Comparison of ENCODE assay signal across 8 cellular contexts in the genomic region with DNA sequence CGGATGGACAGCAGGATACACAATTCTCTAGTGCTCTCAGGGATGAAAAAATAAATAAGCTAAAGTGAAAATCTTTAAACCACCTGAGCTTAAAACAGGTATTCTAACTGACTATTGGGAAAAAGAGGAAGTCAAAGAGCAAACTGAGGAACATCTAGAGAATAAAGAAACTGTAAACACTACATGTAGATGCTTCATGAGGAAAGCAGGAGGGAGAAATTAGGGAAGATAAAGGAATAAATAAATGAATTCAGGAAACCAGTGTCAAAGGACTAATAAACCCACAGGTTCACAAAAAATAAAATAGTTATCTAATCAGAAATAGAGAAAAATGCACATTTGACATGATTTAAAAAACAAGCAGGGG. TPM values are rescaled to one million over a fixed set of nuclear protein-coding genes. Genes with fewer than 3 reads are reported as not detected.
DNase-seq lines count a peak whose midpoint lies in the region; ATAC-seq, FAIRE-seq and TF ChIP-seq lines count a peak whose summit lies in the region.

No MANE protein-coding gene starts in this region.

- no peak for TF ChIP-seq EP300 in HepG2 (IDR thresholded peaks at IDR 0.05; ENCODE audit: low read depth in 2 of 2, low read length in 2 of 2)
- no peak for TF ChIP-seq EP300 in HepG2 (CRISPR knock-in tag; IDR thresholded peaks at IDR 0.05; ENCODE audit: borderline replicate concordance)
- no peak for TF ChIP-seq EP300 in upper lobe of left lung (IDR thresholded peaks at IDR 0.05)

- TF ChIP-seq POLR2A in HepG2 (IDR thresholded peaks at IDR 0.05; ENCODE audit: insufficient read depth in 1 of 2, low read depth in 2 of 2, low read length in 2 of 2) (no peak), upper lobe of left lung (IDR thresholded peaks at IDR 0.05) (no peak)

- H3K9me3 ChIP-seq in HepG2 (ENCODE audit: low read length) = no peaks in the 10 kb centered on the region
- H3K9me3 ChIP-seq in upper lobe of left lung = no peaks in the 10 kb centered on the region

- peaks cover 22% of the 10 kb centered on the region for H3K4me1 ChIP-seq in HepG2 (ENCODE audit: insufficient read depth, low read length)
- peaks cover 10 to 33% (median 20%) of the 10 kb centered on the region in 4 donors for H3K4me1 ChIP-seq in upper lobe of left lung

- H3K9ac ChIP-seq in HepG2 (ENCODE audit: insufficient read depth, low read depth, low read length) = peak overlapping the region; percentile 28; the same call in 1 of the 2 replicates

- TF ChIP-seq CTCF in HepG2 (CRISPR knock-in tag; IDR thresholded peaks at IDR 0.05) (no peak), upper lobe of left lung (IDR thresholded peaks at IDR 0.05) (no peak)

- peak overlapping the region; percentile 66 for H2AFZ ChIP-seq in HepG2 (ENCODE audit: low read length)

- intact Hi-C loops in HepG2 (cut with micrococcal nuclease; ENCODE audit: unreplicated experiment) = loop anchor here (1.0 kb wide), 1 partner anchor 16 kb away; no protein-coding TSS in a partner anchor

- ATAC-seq in HepG2 (no peak), upper lobe of left lung (ENCODE audit: low FRiP score in 2 of 2) (no peak), GM18858 (IDR thresholded peaks at IDR 0.05; ENCODE audit: unreplicated experiment) (no peak), HG03196 (IDR thresholded peaks at IDR 0.05; ENCODE audit: unreplicated experiment) (no peak)

- peaks cover 10% of the 10 kb centered on the region for H3K79me2 ChIP-seq in HepG2 (ENCODE audit: insufficient read depth, low read length)

- no peaks in the 10 kb centered on the region for H3K9me3 Mint-ChIP-seq in activated naive CD4-positive, alpha-beta T cell treated with anti-CD3 and anti-CD28 coated beads, Interleukin-2, amount 10 ng/mL, durations not matched to agents 7 days and 5 days
- no peaks in the 10 kb centered on the region for H3K9me3 Mint-ChIP-seq in activated CD4-positive, alpha-beta memory T cell treated with anti-CD3 and anti-CD28 coated beads, Interleukin-2, amount 10 ng/mL, durations not matched to agents 7 days and 5 days

- no peak for DNase-seq in activated naive CD4-positive, alpha-beta T cell treated with anti-CD3 and anti-CD28 coated beads, Interleukin-2, amount 10 ng/mL, durations not matched to agents 7 days and 5 days
- DNase-seq in activated naive CD4-positive, alpha-beta T cell (lab: John Stamatoyannopoulos, UW) = no peak
- no peak for DNase-seq in activated CD4-positive, alpha-beta memory T cell treated with anti-CD3 and anti-CD28 coated beads, Interleukin-2, amount 10 ng/mL, durations not matched to agents 7 days and 5 days
- DNase-seq in HepG2 (ENCODE audit: low spot score) = no peak
- no peak for DNase-seq in upper lobe of left lung
- DNase-seq in G401 (ENCODE audit: low spot score) = no peak

- CTCF ChIA-PET in activated naive CD4-positive, alpha-beta T cell treated with anti-CD3 and anti-CD28 coated beads, Interleukin-2, amount 10 ng/mL, durations not matched to agents 7 days and 5 days (lab: Charles Lee) = interaction anchor here (0.7 kb wide), 1 partner anchor 46 kb away, joined by 3 read pairs; no protein-coding TSS in a partner anchor
- CTCF ChIA-PET in activated CD4-positive, alpha-beta memory T cell treated with anti-CD3 and anti-CD28 coated beads, Interleukin-2, amount 10 ng/mL, durations not matched to agents 7 days and 5 days (lab: Charles Lee) = interaction anchor here (0.6 to 6.0 kb wide), 3 partner anchors 15 to 281 kb away, joined by 3 to 42 read pairs (median 4); no protein-coding TSS in a partner anchor
- CTCF ChIA-PET in HepG2 (lab: Yijun Ruan, JAX; ENCODE audit: low intra/inter-chr PET ratio, low total read pairs) = no interaction called here

- H3K36me3 Mint-ChIP-seq in activated naive CD4-positive, alpha-beta T cell treated with anti-CD3 and anti-CD28 coated beads, Interleukin-2, amount 10 ng/mL, durations not matched to agents 7 days and 5 days = peaks cover 12% of the 10 kb centered on the region
- H3K36me3 Mint-ChIP-seq in activated CD4-positive, alpha-beta memory T cell treated with anti-CD3 and anti-CD28 coated beads, Interleukin-2, amount 10 ng/mL, durations not matched to agents 7 days and 5 days (ENCODE audit: low read depth) = peaks cover 5% of the 10 kb centered on the region

- in situ Hi-C loops in HepG2 (cut with HindIII; ENCODE audit: extremely low pct_ligation_motif_present, low pct_unique_long_range_greater_than_20kb) = no loop called here
- in situ Hi-C loops in G401 (cut with HindIII; ENCODE audit: low sequenced_read_pairs) = no loop called here

- H3K4me1 Mint-ChIP-seq in activated naive CD4-positive, alpha-beta T cell treated with anti-CD3 and anti-CD28 coated beads, Interleukin-2, amount 10 ng/mL, durations not matched to agents 7 days and 5 days = peaks cover 35% of the 10 kb centered on the region
- peaks cover 25% of the 10 kb centered on the region for H3K4me1 Mint-ChIP-seq in activated CD4-positive, alpha-beta memory T cell treated with anti-CD3 and anti-CD28 coated beads, Interleukin-2, amount 10 ng/mL, durations not matched to agents 7 days and 5 days

- no peaks in the 10 kb centered on the region for H3K27me3 Mint-ChIP-seq in activated naive CD4-positive, alpha-beta T cell treated with anti-CD3 and anti-CD28 coated beads, Interleukin-2, amount 10 ng/mL, durations not matched to agents 7 days and 5 days
- no peaks in the 10 kb centered on the region for H3K27me3 Mint-ChIP-seq in activated CD4-positive, alpha-beta memory T cell treated with anti-CD3 and anti-CD28 coated beads, Interleukin-2, amount 10 ng/mL, durations not matched to agents 7 days and 5 days

- H3K36me3 ChIP-seq in HepG2 (replicated peaks in 1 of 2; ENCODE audit: control insufficient read depth in 1 of 2, insufficient read depth in 2 of 2, low read length in 2 of 2) (no peaks in the 10 kb centered on the region), upper lobe of left lung (no peaks in the 10 kb centered on the region)

- no TSS peak for BruUV-seq in HepG2 (replicated peaks; lab: Mats Ljungman, UMichigan)

- H4K20me1 ChIP-seq in HepG2 (ENCODE audit: insufficient read depth, low read length) = no peaks in the 10 kb centered on the region

- POLR2A ChIA-PET in activated CD4-positive, alpha-beta memory T cell treated with anti-CD3 and anti-CD28 coated beads, Interleukin-2, amount 10 ng/mL, durations not matched to agents 7 days and 5 days (lab: Charles Lee) = interaction anchor here (0.6 to 2.0 kb wide), 3 partner anchors 16 to 305 kb away, joined by 3 to 6 read pairs (median 3); no protein-coding TSS in a partner anchor
- POLR2A ChIA-PET in HepG2 (lab: Yijun Ruan, JAX) = no interaction called here

- peak overlapping the region; percentile 92 for H3K27ac Mint-ChIP-seq in activated naive CD4-positive, alpha-beta T cell treated with anti-CD3 and anti-CD28 coated beads, Interleukin-2, amount 10 ng/mL, durations not matched to agents 7 days and 5 days
- peak overlapping the region; percentile 84 for H3K27ac Mint-ChIP-seq in activated CD4-positive, alpha-beta memory T cell treated with anti-CD3 and anti-CD28 coated beads, Interleukin-2, amount 10 ng/mL, durations not matched to agents 7 days and 5 days

- 0% methylated on average over 1 of the region's 1 CpG for WGBS in HepG2 (ENCODE audit: low lambda C conversion rate)
- WGBS in upper lobe of left lung, 2 donors = 0 to 7% methylated on average over 1 of the region's 1 CpG

- peak overlapping the region; percentile 84 for H3K4me2 ChIP-seq in HepG2 (ENCODE audit: low read depth, low read length)

- H3K27me3 ChIP-seq in HepG2 (ENCODE audit: control insufficient read depth in 1 of 2, insufficient read depth in 2 of 2, low read length in 2 of 2) (no peaks in the 10 kb centered on the region), upper lobe of left lung (no peaks in the 10 kb centered on the region)

- TF ChIP-seq RAD21 in HepG2 (CRISPR knock-in tag; IDR thresholded peaks at IDR 0.05) = no peak

- peak overlapping the region; percentile 42 for H3K27ac ChIP-seq in HepG2 (ENCODE audit: extremely low read length, insufficient read depth, low read length)
- H3K27ac ChIP-seq in upper lobe of left lung = peak overlapping the region; percentile 69 to 99 (median 91)

- H3K4me3 ChIP-seq in HepG2 (replicated peaks in 1 of 3; ENCODE audit: insufficient read depth in 1 of 3, low read depth in 2 of 3, low read length in 3 of 3) (peak overlapping the region; percentile 43 to 89 (median 75); a peak in 5 of 6 replicates), upper lobe of left lung (peak overlapping the region in 3 of 4 donors; percentile 76 to 96 (median 78))

- H3K4me3 Mint-ChIP-seq in activated naive CD4-positive, alpha-beta T cell treated with anti-CD3 and anti-CD28 coated beads, Interleukin-2, amount 10 ng/mL, durations not matched to agents 7 days and 5 days = peak overlapping the region; percentile 88
- peak overlapping the region; percentile 96 for H3K4me3 Mint-ChIP-seq in activated CD4-positive, alpha-beta memory T cell treated with anti-CD3 and anti-CD28 coated beads, Interleukin-2, amount 10 ng/mL, durations not matched to agents 7 days and 5 days

- no peak for FAIRE-seq in HepG2 (lab: Jason Lieb, UNC)

RNA-seq across cellular contexts. Expression of gene MCCC1, which starts 0.5 kb away (rescaled TPM):
- 10 to 100 TPM; 23.5 to 27.5 TPM for total RNA-seq in activated CD4-positive, alpha-beta memory T cell treated with anti-CD3 and anti-CD28 coated beads, Interleukin-2, amount 10 ng/mL, durations not matched to agents 7 days and 5 days
- 30.1 and 34.7 TPM in 2 replicates for total RNA-seq in HepG2 (2016; rRNA removed; fragmentation: Illumina TruSeq; extraction: Trizol)
- total RNA-seq in HepG2 (2016; cell fraction: cytosol; rRNA removed; fragmentation: Illumina TruSeq; extraction: Trizol; ENCODE audit: low read depth) = 11.7 and 14.0 TPM in 2 replicates
- 32.3 TPM in 2 replicates for total RNA-seq in HepG2 (2016; cell fraction: insoluble cytoplasmic fraction; rRNA removed; fragmentation: Illumina TruSeq; extraction: Trizol)
- 14.1 and 14.5 TPM in 2 replicates for total RNA-seq in HepG2 (2016; cell fraction: membrane; rRNA removed; fragmentation: Illumina TruSeq; extraction: Trizol)
- total RNA-seq in HepG2 (2016; cell fraction: nucleus; rRNA removed; fragmentation: Illumina TruSeq; extraction: Trizol) = 21.7 and 28.0 TPM in 2 replicates
- 9.8 and 11.7 TPM in 2 replicates for polyA plus RNA-seq in HepG2 (2011; rRNA removed)
- 9.4 and 9.6 TPM in 2 replicates for polyA plus RNA-seq in HepG2 (2011; cell fraction: cytosol; rRNA removed)
- polyA plus RNA-seq in HepG2 (2011; cell fraction: nucleus; rRNA removed) = 10.8 and 12.3 TPM in 2 replicates
- 12.0 and 19.1 TPM in 2 replicates for polyA plus RNA-seq in HepG2 (2012)
- polyA plus RNA-seq in HepG2 (2016; cell fraction: cytosol; fragmentation: Illumina TruSeq; extraction: Trizol; ENCODE audit: low read depth) = 4.4 and 4.8 TPM in 2 replicates
- 29.2 and 34.5 TPM in 2 replicates for polyA plus RNA-seq in HepG2 (2016; cell fraction: insoluble cytoplasmic fraction; fragmentation: Illumina TruSeq; extraction: Trizol; ENCODE audit: low read depth)
- 8.8 and 8.9 TPM in 2 replicates for polyA plus RNA-seq in HepG2 (2016; cell fraction: membrane; fragmentation: Illumina TruSeq; extraction: Trizol; ENCODE audit: low read depth)
- polyA plus RNA-seq in HepG2 (2016; cell fraction: nucleus; fragmentation: Illumina TruSeq; extraction: Trizol; ENCODE audit: insufficient read depth, low read depth) = 28.1 and 28.7 TPM in 2 replicates
- polyA minus RNA-seq in HepG2 (2011; rRNA and poly(A)+ RNA removed; ENCODE audit: low replicate concordance) = 15.9 and 19.4 TPM in 2 replicates
- 10.0 and 11.5 TPM in 2 replicates for polyA minus RNA-seq in HepG2 (2011; cell fraction: cytosol; rRNA and poly(A)+ RNA removed)
- polyA minus RNA-seq in HepG2 (2011; cell fraction: nucleus; rRNA and poly(A)+ RNA removed) = 26.1 and 31.3 TPM in 2 replicates
- total RNA-seq in upper lobe of left lung = 100 to 1,000 TPM in 1 of 6 donors, 10 to 100 TPM in 5; 44.6 to 157 (median 85.4) TPM
- total RNA-seq in G401 (2014; rRNA removed; shearing (Covaris generic)) = 29.5 and 34.4 TPM in 2 replicates
